ENCODE assay signal across 3 cellular contexts in genomic region chr15:73476704-73477216, GRCh38.
TF ChIP-seq lines count a peak whose summit lies in the region.

No MANE protein-coding gene starts in this region.

TF ChIP-seq in A549, 52 proteins besides CTCF, POLR2A, EP300 and RAD21:
- TF ChIP-seq TP53 (CRISPR knock-in tag; IDR thresholded peaks at IDR 0.05) (no peak), NFE2L2 (conservative IDR thresholded peaks at IDR 0.05; ENCODE audit: low read length) (0 out of 2 replicates have a peak, but pooled peaks have one; percentile 28)

TF ChIP-seq in HEK293, 187 proteins besides CTCF, POLR2A, EP300 and RAD21:
- TF ChIP-seq ZNF184 (tag by site-specific recombination; IDR thresholded peaks at IDR 0.05) = peak; percentile 98
- no peak for TF ChIP-seq ZNF155 (tag by site-specific recombination; IDR thresholded peaks at IDR 0.05)
TF ChIP-seq in HEK293: peak in this region for 1.

TF ChIP-seq in K562, 482 proteins besides CTCF, POLR2A, EP300 and RAD21 (continues in another document):
- TF ChIP-seq ZNF134 (CRISPR knock-in tag; conservative IDR thresholded peaks at IDR 0.05) (no peak), PRPF4 (IDR thresholded peaks at IDR 0.05; ENCODE audit: insufficient read depth, low read depth, low read length, poor library complexity, severe bottlenecking) (no peak), ZNF384 (IDR thresholded peaks at IDR 0.05; ENCODE audit: low read depth, low read length) (no peak), COPS2 (conservative IDR thresholded peaks at IDR 0.05) (no peak), RBM25 (IDR thresholded peaks at IDR 0.05; ENCODE audit: low read depth, low read length, severe bottlenecking) (peak; percentile 59), SIN3A (IDR thresholded peaks at IDR 0.05; ENCODE audit: borderline replicate concordance in 2 of 2, control insufficient read depth in 1 of 2, low read depth in 2 of 2, low read length in 2 of 2) (no peak), ZNF740 (CRISPR knock-in tag; IDR thresholded peaks at IDR 0.05) (no peak), ZNF740 (tag; IDR thresholded peaks at IDR 0.05) (no peak), UBTF (IDR thresholded peaks at IDR 0.05; ENCODE audit: borderline replicate concordance in 1 of 2, low read depth in 2 of 2, low read length in 2 of 2) (no peak), SOX6 (IDR thresholded peaks at IDR 0.05) (no peak), MED1 (CRISPR knock-in tag; IDR thresholded peaks at IDR 0.05; ENCODE audit: borderline replicate concordance) (no peak), NCOA1 (IDR thresholded peaks at IDR 0.05; ENCODE audit: low read depth) (no peak), MNT (conservative IDR thresholded peaks at IDR 0.05) (no peak), MAZ (CRISPR knock-in tag; conservative IDR thresholded peaks at IDR 0.05 in 1 of 2, IDR thresholded peaks at IDR 0.05 in 1 of 2) (no peak), MITF (IDR thresholded peaks at IDR 0.05) (no peak), ZNF41 (CRISPR knock-in tag; conservative IDR thresholded peaks at IDR 0.05) (no peak), CEBPG (CRISPR knock-in tag; IDR thresholded peaks at IDR 0.05) (no peak), CEBPG (tag; conservative IDR thresholded peaks at IDR 0.05 in 1 of 2, IDR thresholded peaks at IDR 0.05 in 1 of 2) (no peak), PHB2 (IDR thresholded peaks at IDR 0.05; ENCODE audit: low read depth) (no peak), ZHX1 (conservative IDR thresholded peaks at IDR 0.05; ENCODE audit: low read length) (no peak), HNRNPLL (IDR thresholded peaks at IDR 0.05; ENCODE audit: low read depth, low read length, poor library complexity, severe bottlenecking) (no peak), DPF2 (IDR thresholded peaks at IDR 0.05) (no peak), ZNF449 (CRISPR knock-in tag; IDR thresholded peaks at IDR 0.05) (no peak), ELF4 (CRISPR knock-in tag; IDR thresholded peaks at IDR 0.05) (no peak), ZFPM2 (CRISPR knock-in tag; IDR thresholded peaks at IDR 0.05) (no peak), MBD1 (CRISPR knock-in tag; IDR thresholded peaks at IDR 0.05) (no peak), KAT8 (IDR thresholded peaks at IDR 0.05; ENCODE audit: low read depth) (no peak), KDM1A (IDR thresholded peaks at IDR 0.05) (no peak), TAF9B (IDR thresholded peaks at IDR 0.05; ENCODE audit: partially characterized antibody) (no peak), TSHZ1 (CRISPR knock-in tag; IDR thresholded peaks at IDR 0.05) (no peak), ZNF609 (CRISPR knock-in tag; IDR thresholded peaks at IDR 0.05; ENCODE audit: borderline replicate concordance) (no peak)
